ENCODE assay signal across 22 cellular contexts in the genomic region with DNA sequence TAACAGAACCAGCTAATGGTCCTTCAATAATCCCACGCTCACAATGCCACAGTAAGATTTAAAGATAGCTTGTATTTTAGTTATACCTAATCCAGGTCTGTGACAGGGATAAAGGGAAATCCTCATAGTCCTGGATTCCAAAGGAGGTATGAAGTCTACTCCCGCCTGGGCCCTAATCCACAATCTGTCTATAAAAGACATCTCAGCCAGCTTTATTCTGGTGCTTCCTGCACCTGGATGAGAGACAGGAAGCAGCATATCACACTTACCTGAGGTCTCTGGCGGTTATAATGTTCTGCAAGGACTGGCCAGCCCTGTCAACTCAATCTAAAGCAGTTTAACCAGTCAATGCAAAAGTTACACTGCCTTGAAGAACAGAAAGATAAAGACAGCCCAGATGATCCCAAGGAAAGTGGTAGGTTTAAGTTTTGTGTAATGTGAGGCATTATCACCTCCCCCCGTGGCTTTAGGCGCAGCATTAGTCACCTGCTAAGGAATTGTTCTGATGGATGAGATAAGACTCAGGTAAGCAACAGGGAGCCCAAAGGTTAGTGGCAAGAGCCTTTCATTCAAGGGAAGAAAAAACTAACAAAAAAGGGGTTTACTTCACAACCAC. TPM values are rescaled to one million over a fixed set of nuclear protein-coding genes. Genes with fewer than 3 reads are reported as not detected.
DNase-seq lines count a peak whose midpoint lies in the region; ATAC-seq, FAIRE-seq and TF ChIP-seq lines count a peak whose summit lies in the region.
"Had no signal": no experiment of that assay in that cellular context is flagged by ENCODE, and none has a peak within 500 bp of the region (broad histone marks: within the 10 kb centered on the region; RNA-seq: fewer than 3 reads in every experiment).

No MANE protein-coding gene starts in this region.

- no peak overlapping the region for H3K27ac ChIP-seq in upper lobe of left lung
- H3K27ac ChIP-seq: ascending aorta had no signal

- no peaks in the 10 kb centered on the region for H3K27me3 Mint-ChIP-seq in activated CD4-positive, alpha-beta T cell treated with anti-CD3 and anti-CD28 coated beads, Interleukin-2, amount 10 ng/mL, durations not matched to agents 7 days and 5 days

- no peaks in the 10 kb centered on the region for H3K9me3 Mint-ChIP-seq in activated CD4-positive, alpha-beta T cell treated with anti-CD3 and anti-CD28 coated beads, Interleukin-2, amount 10 ng/mL, durations not matched to agents 7 days and 5 days

- H3K27me3 ChIP-seq in bronchial epithelial cell (ENCODE audit: control insufficient read depth, insufficient read depth, low read length) = no peaks in the 10 kb centered on the region
- no peaks in the 10 kb centered on the region for H3K27me3 ChIP-seq in upper lobe of left lung
- H3K27me3 ChIP-seq: ascending aorta had no signal

- POLR2A ChIA-PET in activated CD4-positive, alpha-beta T cell treated with anti-CD3 and anti-CD28 coated beads, Interleukin-2, amount 10 ng/mL, durations not matched to agents 7 days and 5 days (lab: Charles Lee) = no interaction called here

- H3K36me3 ChIP-seq in bronchial epithelial cell (ENCODE audit: control insufficient read depth, insufficient read depth, low read length) (no peaks in the 10 kb centered on the region), upper lobe of left lung (no peaks in the 10 kb centered on the region)
- H3K36me3 ChIP-seq: ascending aorta had no signal

- no peaks in the 10 kb centered on the region for H3K9me3 ChIP-seq in upper lobe of left lung
- H3K9me3 ChIP-seq: ascending aorta had no signal

- H3K4me3 ChIP-seq in bronchial epithelial cell (ENCODE audit: low read depth, low read length) (no peak overlapping the region), upper lobe of left lung (no peak overlapping the region)
- H3K4me3 ChIP-seq: ascending aorta had no signal

- 87 to 88% methylated on average over 5 of the region's 5 CpGs for WGBS in upper lobe of left lung, 2 donors

- no peak for ATAC-seq in HG03571 (IDR thresholded peaks at IDR 0.05; ENCODE audit: unreplicated experiment)
- ATAC-seq in upper lobe of left lung (ENCODE audit: low FRiP score in 2 of 2) = no peak
- ATAC-seq: left lobe of liver had no signal

- H3K36me3 Mint-ChIP-seq in activated CD4-positive, alpha-beta T cell treated with anti-CD3 and anti-CD28 coated beads, Interleukin-2, amount 10 ng/mL, durations not matched to agents 7 days and 5 days (ENCODE audit: low read depth) = no peaks in the 10 kb centered on the region

- FAIRE-seq in bronchial epithelial cell (lab: Jason Lieb, UNC) = no peak
- FAIRE-seq: G401.6, H54 had no signal

- DNase-seq in ELF-1 (ENCODE audit: low read depth, low spot score) (peak; percentile 54), M059J (ENCODE audit: low read depth) (peak; percentile 11), bronchial epithelial cell (ENCODE audit: low read depth) (peak; percentile 61), mucosa of gallbladder (ENCODE audit: low spot score) (peak; percentile 36), upper lobe of left lung (no peak), NCI-H128 (lab: John Stamatoyannopoulos, UW; ENCODE audit: unreplicated experiment) (no peak)
- DNase-seq in activated CD4-positive, alpha-beta T cell treated with anti-CD3 and anti-CD28 coated beads, Interleukin-2, amount 10 ng/mL, durations not matched to agents 7 days and 5 days = no peak
- DNase-seq: activated CD4-positive, alpha-beta T cell treated with anti-CD3 and anti-CD28 coated beads for 4 hours; activated naive CD4-positive, alpha-beta T cell treated with Interleukin-2 at 50 U/mL for 16 hours; COR-L47; foreskin fibroblast; Kasumi-1; NCI-H1436 treated with DMSO at 0.1 percent for 48 hours; NCI-H345; stimulated activated CD4-positive, alpha-beta T cell treated with anti-CD3 and anti-CD28 coated beads, Interleukin-4, amount 100 ng/mL, for 4 hours; stimulated activated CD8-positive, alpha-beta memory T cell treated with anti-CD3 and anti-CD28 coated beads, Interleukin-4, amount 100 ng/mL, for 48 hours; T1000 had no signal

- no peak for TF ChIP-seq EP300 in upper lobe of left lung (IDR thresholded peaks at IDR 0.05)

- CTCF ChIA-PET in activated CD4-positive, alpha-beta T cell treated with anti-CD3 and anti-CD28 coated beads, Interleukin-2, amount 10 ng/mL, durations not matched to agents 7 days and 5 days (lab: Charles Lee) = interaction anchor here (0.7 to 1.5 kb wide), 4 partner anchors 10 to 21 kb away, joined by 3 to 4 read pairs (median 4); no protein-coding TSS in a partner anchor

- TF ChIP-seq CTCF in bronchial epithelial cell (IDR thresholded peaks at IDR 0.05; ENCODE audit: insufficient read depth, low read length, severe bottlenecking) (no peak), upper lobe of left lung (IDR thresholded peaks at IDR 0.05) (no peak)

- H3K27ac Mint-ChIP-seq in activated CD4-positive, alpha-beta T cell treated with anti-CD3 and anti-CD28 coated beads, Interleukin-2, amount 10 ng/mL, durations not matched to agents 7 days and 5 days = no peak overlapping the region

- H3K4me1 ChIP-seq in upper lobe of left lung = peaks cover 0 to 26% (median 2%) of the 10 kb centered on the region in 4 donors
- H3K4me1 ChIP-seq: ascending aorta had no signal

- H3K4me1 Mint-ChIP-seq in activated CD4-positive, alpha-beta T cell treated with anti-CD3 and anti-CD28 coated beads, Interleukin-2, amount 10 ng/mL, durations not matched to agents 7 days and 5 days = peaks cover 10% of the 10 kb centered on the region

- no peak overlapping the region for H3K4me3 Mint-ChIP-seq in activated CD4-positive, alpha-beta T cell treated with anti-CD3 and anti-CD28 coated beads, Interleukin-2, amount 10 ng/mL, durations not matched to agents 7 days and 5 days

- TF ChIP-seq POLR2A in upper lobe of left lung (IDR thresholded peaks at IDR 0.05) = no peak

RNA-seq across cellular contexts. Expression of a gene that starts 57.6 kb away (rescaled TPM):
- total RNA-seq in M059J (2014; rRNA removed; shearing (Covaris generic)) = 15.5 and 43.1 TPM in 2 replicates
- total RNA-seq in bronchial epithelial cell (2.4 and 6.4 TPM in 2 replicates), mucosa of gallbladder (60.9 TPM), upper lobe of left lung (10 to 100 TPM; 27.5 to 87.0 (median 48.6) TPM)
- total RNA-seq in activated CD4-positive, alpha-beta T cell treated with anti-CD3 and anti-CD28 coated beads, Interleukin-2, amount 10 ng/mL, durations not matched to agents 7 days and 5 days = 1 to 10 TPM; 3.4 to 3.5 TPM

Comparison
In these comparisons a context has a peak if more than half of its experiments do, and no peak if none do; other contexts are left out.
1. DNase-seq: peak in ELF-1 (single experiment), M059J (single experiment), bronchial epithelial cell (single experiment) and mucosa of gallbladder (single experiment); none in activated CD4-positive, alpha-beta T cell treated with anti-CD3 and anti-CD28 coated beads, Interleukin-2, amount 10 ng/mL, durations not matched to agents 7 days and 5 days (single experiment), upper lobe of left lung (0 of 2) and NCI-H128 (single experiment).